30 cellular contexts compared by ENCODE assay signal in genomic region chr2:160232905-160233475, GRCh38. TPM values are rescaled to one million over a fixed set of nuclear protein-coding genes. Genes with fewer than 3 reads are reported as not detected.
"Had no signal": no experiment of that assay in that cellular context is flagged by ENCODE, and none has a peak within 500 bp of the region (broad histone marks: within the 10 kb centered on the region; RNA-seq: fewer than 3 reads in every experiment).

No MANE protein-coding gene starts in this region.

- H3K36me3 Mint-ChIP-seq: activated CD8-positive, alpha-beta memory T cell treated with anti-CD3 and anti-CD28 coated beads, Interleukin-2, amount 10 ng/mL, durations not matched to agents 7 days and 5 days; activated naive CD8-positive, alpha-beta T cell; memory B cell; natural killer cell treated with Interleukin-12 subunit alpha and Interleukin-12 subunit beta and Interleukin-15 and Interleukin-18, amount 100 ng/mL, for 72 hours; stimulated activated naive B cell treated with anti-CD40 and anti-IgM and Interleukin-4, amounts not matched to agents 10 μg/mL and 1 μg/mL and 100 μg/mL, for 72 hours had no signal

- H3K27ac ChIP-seq: adrenal gland, body of pancreas, cardiac muscle cell, foreskin keratinocyte, heart right ventricle, suprapubic skin, tibial nerve, uterus had no signal

- H3K36me3 ChIP-seq: adrenal gland, cardiac muscle cell, heart right ventricle, suprapubic skin, tibial nerve, uterus had no signal

- H3K4me1 Mint-ChIP-seq: activated CD4-positive, alpha-beta T cell treated with anti-CD3 and anti-CD28 coated beads for 36 hours; activated CD8-positive, alpha-beta memory T cell treated with anti-CD3 and anti-CD28 coated beads, Interleukin-2, amount 10 ng/mL, durations not matched to agents 7 days and 5 days; memory B cell; stimulated activated naive B cell treated with anti-CD40 and anti-IgM and Interleukin-4, amounts not matched to agents 10 μg/mL and 1 μg/mL and 100 μg/mL, for 72 hours had no signal

- H3K9me3 Mint-ChIP-seq: dendritic cell treated with granulocyte-macrophage colony-stimulating factor and Interleukin-4, amounts not matched to agents 40 ng/mL and 50 ng/mL, for 4 days; endodermal cell; memory B cell; natural killer cell treated with Interleukin-12 subunit alpha and Interleukin-12 subunit beta and Interleukin-15 and Interleukin-18, amount 100 ng/mL, for 72 hours; stimulated activated naive B cell treated with anti-CD40 and anti-IgM and Interleukin-4, amounts not matched to agents 10 μg/mL and 1 μg/mL and 100 μg/mL, for 72 hours had no signal

- H3K9me3 ChIP-seq: adrenal gland, body of pancreas, heart right ventricle, suprapubic skin, tibial nerve, uterus had no signal

- H3K4me1 ChIP-seq: tibial nerve, uterus had no signal

- ATAC-seq: activated CD4-positive, alpha-beta T cell treated with anti-CD3 and anti-CD28 coated beads for 36 hours; activated CD8-positive, alpha-beta memory T cell treated with anti-CD3 and anti-CD28 coated beads, Interleukin-2, amount 10 ng/mL, durations not matched to agents 7 days and 5 days; activated CD8-positive, alpha-beta T cell treated with anti-CD3 and anti-CD28 coated beads, Interleukin-2, amount 10 ng/mL, durations not matched to agents 7 days and 5 days; body of pancreas; esophagus mucosa; foreskin keratinocyte; heart right ventricle; left ventricle myocardium superior; natural killer cell treated with Interleukin-12 subunit alpha and Interleukin-12 subunit beta and Interleukin-15 and Interleukin-18, amount 100 ng/mL, for 72 hours; right cardiac atrium; stimulated activated naive B cell treated with anti-CD40 and anti-IgM and Interleukin-4, amounts not matched to agents 10 μg/mL and 1 μg/mL and 100 μg/mL, for 72 hours had no signal

- H3K4me3 Mint-ChIP-seq: activated CD4-positive, alpha-beta T cell treated with anti-CD3 and anti-CD28 coated beads for 36 hours; activated CD8-positive, alpha-beta memory T cell treated with anti-CD3 and anti-CD28 coated beads, Interleukin-2, amount 10 ng/mL, durations not matched to agents 7 days and 5 days; activated CD8-positive, alpha-beta T cell treated with anti-CD3 and anti-CD28 coated beads, Interleukin-2, amount 10 ng/mL, durations not matched to agents 7 days and 5 days; activated naive CD8-positive, alpha-beta T cell; dendritic cell treated with granulocyte-macrophage colony-stimulating factor and Interleukin-4, amounts not matched to agents 40 ng/mL and 50 ng/mL, for 4 days; endodermal cell; memory B cell; natural killer cell treated with Interleukin-12 subunit alpha and Interleukin-12 subunit beta and Interleukin-15 and Interleukin-18, amount 100 ng/mL, for 72 hours; stimulated activated naive B cell treated with anti-CD40 and anti-IgM and Interleukin-4, amounts not matched to agents 10 μg/mL and 1 μg/mL and 100 μg/mL, for 72 hours had no signal

- H3K4me3 ChIP-seq: adrenal gland, body of pancreas, cardiac muscle cell, heart right ventricle, suprapubic skin, tibial nerve, uterus had no signal

- DNase-seq: activated CD4-positive, alpha-beta T cell treated with anti-CD3 and anti-CD28 coated beads for 36 hours; activated CD4-positive, CD25-positive, alpha-beta regulatory T cell; activated CD8-positive, alpha-beta memory T cell treated with anti-CD3 and anti-CD28 coated beads, Interleukin-2, amount 10 ng/mL, durations not matched to agents 7 days and 5 days; activated CD8-positive, alpha-beta T cell treated with anti-CD3 and anti-CD28 coated beads, Interleukin-2, amount 10 ng/mL, durations not matched to agents 7 days and 5 days; activated effector memory CD4-positive, alpha-beta T cell treated with Interleukin-2 at 50 U/mL for 16 hours; activated naive CD4-positive, alpha-beta T cell treated with Interleukin-2 at 50 U/mL for 16 hours; adrenal gland; aorta; body of pancreas; endodermal cell; foreskin keratinocyte; heart right ventricle; kidney glomerular epithelial cell; left ventricle myocardium superior; right cardiac atrium; stimulated activated CD4-positive, alpha-beta T cell treated with anti-CD3 and anti-CD28 coated beads, Interleukin-15, amount 100 ng/mL, for 24 hours; stimulated activated CD4-positive, alpha-beta T cell treated with anti-CD3 and anti-CD28 coated beads, Interleukin-2, amount 100 ng/mL, for 24 hours; stimulated activated naive B cell treated with anti-CD40 and anti-IgM and Interleukin-4, amounts not matched to agents 10 μg/mL and 1 μg/mL and 100 μg/mL, for 72 hours; T-helper 1 cell; uterus had no signal

- H3K27ac Mint-ChIP-seq: activated CD4-positive, alpha-beta T cell treated with anti-CD3 and anti-CD28 coated beads for 36 hours; activated CD8-positive, alpha-beta memory T cell treated with anti-CD3 and anti-CD28 coated beads, Interleukin-2, amount 10 ng/mL, durations not matched to agents 7 days and 5 days; activated CD8-positive, alpha-beta T cell treated with anti-CD3 and anti-CD28 coated beads, Interleukin-2, amount 10 ng/mL, durations not matched to agents 7 days and 5 days; activated naive CD8-positive, alpha-beta T cell; dendritic cell treated with granulocyte-macrophage colony-stimulating factor and Interleukin-4, amounts not matched to agents 40 ng/mL and 50 ng/mL, for 4 days; endodermal cell; memory B cell; natural killer cell treated with Interleukin-12 subunit alpha and Interleukin-12 subunit beta and Interleukin-15 and Interleukin-18, amount 100 ng/mL, for 72 hours; stimulated activated naive B cell treated with anti-CD40 and anti-IgM and Interleukin-4, amounts not matched to agents 10 μg/mL and 1 μg/mL and 100 μg/mL, for 72 hours had no signal

- H3K27me3 ChIP-seq: adrenal gland, body of pancreas, cardiac muscle cell, foreskin keratinocyte, heart right ventricle, suprapubic skin, tibial nerve, uterus had no signal

RNA-seq across cellular contexts. Expression of gene ITGB6, which starts 32.9 kb away (rescaled TPM):
- total RNA-seq: activated CD4-positive, alpha-beta T cell treated with anti-CD3 and anti-CD28 coated beads for 36 hours; activated CD8-positive, alpha-beta memory T cell treated with anti-CD3 and anti-CD28 coated beads, Interleukin-2, amount 10 ng/mL, durations not matched to agents 7 days and 5 days; activated CD8-positive, alpha-beta T cell treated with anti-CD3 and anti-CD28 coated beads, Interleukin-2, amount 10 ng/mL, durations not matched to agents 7 days and 5 days; mononuclear cell; natural killer cell treated with Interleukin-12 subunit alpha and Interleukin-12 subunit beta and Interleukin-15 and Interleukin-18, amount 100 ng/mL, for 72 hours; omental fat pad; tibial nerve had no signal
